In genomic region chr15:34331809-34332208, GRCh38 we compare ENCODE assay signal across 18 cellular contexts. TPM values are rescaled to one million over a fixed set of nuclear protein-coding genes. Genes with fewer than 3 reads are reported as not detected.
DNase-seq lines count a peak whose midpoint lies in the region; ATAC-seq, FAIRE-seq and TF ChIP-seq lines count a peak whose summit lies in the region.
"Had no signal": no experiment of that assay in that cellular context is flagged by ENCODE, and none has a peak within 500 bp of the region (broad histone marks: within the 10 kb centered on the region; RNA-seq: fewer than 3 reads in every experiment).

No MANE protein-coding gene starts in this region.

- no peaks in the 10 kb centered on the region for H3K27me3 Mint-ChIP-seq in CD8-positive, alpha-beta T cell (ENCODE audit: low read depth)
- H3K27me3 Mint-ChIP-seq in activated CD8-positive, alpha-beta T cell treated with anti-CD3 and anti-CD28 coated beads for 36 hours = no peaks in the 10 kb centered on the region
- H3K27me3 Mint-ChIP-seq in memory B cell = no peaks in the 10 kb centered on the region

- peaks cover 86% of the 10 kb centered on the region for H3K4me1 ChIP-seq in CD8-positive, alpha-beta T cell (ENCODE audit: insufficient read depth, low read length)
- H3K4me1 ChIP-seq: Caco-2 had no signal

- TF ChIP-seq POLR2A in GM12892 (IDR thresholded peaks at IDR 0.05; ENCODE audit: low read depth, low read length) = no peak

- H3K27ac ChIP-seq in CD8-positive, alpha-beta T cell (ENCODE audit: low read depth, low read length) = no peak overlapping the region
- H3K27ac ChIP-seq: esophagus squamous epithelium, thoracic aorta, VCaP had no signal

- TF ChIP-seq CTCF in CD8-positive, alpha-beta T cell (IDR thresholded peaks at IDR 0.05) = no peak
- no peak for TF ChIP-seq CTCF in activated CD8-positive, alpha-beta T cell treated with anti-CD3 and anti-CD28 coated beads for 36 hours (IDR thresholded peaks at IDR 0.05)

- H3K4me3 Mint-ChIP-seq in CD8-positive, alpha-beta T cell = peak overlapping the region; percentile 23
- peak overlapping the region; percentile 52 for H3K4me3 Mint-ChIP-seq in activated CD8-positive, alpha-beta T cell treated with anti-CD3 and anti-CD28 coated beads for 36 hours
- peak overlapping the region; percentile 6 for H3K4me3 Mint-ChIP-seq in memory B cell

- peak; percentile 33 for FAIRE-seq in GM12892 (lab: Jason Lieb, UNC)

- intact Hi-C loops in CD8-positive, alpha-beta T cell (cut with DNase I, micrococcal nuclease) = loop anchor here in 1 of 2 experiments (5.0 to 10.0 kb wide), 2 partner anchors 35 to 633 kb away; partner anchors contain the start of genes AQR and LPCAT4
- intact Hi-C loops in activated CD8-positive, alpha-beta T cell treated with anti-CD3 and anti-CD28 coated beads for 36 hours (cut with micrococcal nuclease) = loop anchor here (10.0 kb wide), 1 partner anchor 253 kb away; the partner anchor contains the start of gene GOLGA8B

- H3K36me3 ChIP-seq in CD8-positive, alpha-beta T cell (ENCODE audit: insufficient read depth, low read length) = no peaks in the 10 kb centered on the region
- H3K36me3 ChIP-seq: esophagus squamous epithelium, thoracic aorta had no signal

- peaks cover 2% of the 10 kb centered on the region for H3K36me3 Mint-ChIP-seq in CD8-positive, alpha-beta T cell
- H3K36me3 Mint-ChIP-seq in activated CD8-positive, alpha-beta T cell treated with anti-CD3 and anti-CD28 coated beads for 36 hours (ENCODE audit: low read depth) = peaks cover 11% of the 10 kb centered on the region
- H3K36me3 Mint-ChIP-seq in memory B cell = peaks cover 7% of the 10 kb centered on the region

- DNase-seq in CD8-positive, alpha-beta T cell = no peak
- DNase-seq in GM12892 (ENCODE audit: insufficient read length) (no peak), memory B cell (ENCODE audit: low spot score in 2 of 2) (no peak), C1 segment of cervical spinal cord (lab: John Stamatoyannopoulos, UW) (no peak)
- no peak for DNase-seq in activated CD8-positive, alpha-beta T cell treated with anti-CD3 and anti-CD28 coated beads for 36 hours
- DNase-seq: activated effector memory CD4-positive, alpha-beta T cell treated with Interleukin-2 at 50 U/mL for 16 hours; Caco-2; esophagus squamous epithelium; KG1; NCI-H1694 treated with DMSO at 0.1 percent for 48 hours; occipital lobe; SIG-M5 had no signal

- peak overlapping the region; percentile 80 for H3K27ac Mint-ChIP-seq in CD8-positive, alpha-beta T cell
- H3K27ac Mint-ChIP-seq in activated CD8-positive, alpha-beta T cell treated with anti-CD3 and anti-CD28 coated beads for 36 hours = peak overlapping the region; percentile 95
- H3K27ac Mint-ChIP-seq in memory B cell = peak overlapping the region; percentile 56

- no peaks in the 10 kb centered on the region for H3K9me3 ChIP-seq in CD8-positive, alpha-beta T cell (ENCODE audit: low read length)
- H3K9me3 ChIP-seq: Caco-2, esophagus squamous epithelium, thoracic aorta had no signal

- peaks cover 83% of the 10 kb centered on the region for H3K4me1 Mint-ChIP-seq in CD8-positive, alpha-beta T cell (ENCODE audit: low read depth)
- peaks cover 72% of the 10 kb centered on the region for H3K4me1 Mint-ChIP-seq in activated CD8-positive, alpha-beta T cell treated with anti-CD3 and anti-CD28 coated beads for 36 hours (ENCODE audit: low read depth)
- peaks cover 38% of the 10 kb centered on the region for H3K4me1 Mint-ChIP-seq in memory B cell

- no peaks in the 10 kb centered on the region for H3K9me3 Mint-ChIP-seq in CD8-positive, alpha-beta T cell
- H3K9me3 Mint-ChIP-seq in activated CD8-positive, alpha-beta T cell treated with anti-CD3 and anti-CD28 coated beads for 36 hours = no peaks in the 10 kb centered on the region
- H3K9me3 Mint-ChIP-seq in memory B cell = no peaks in the 10 kb centered on the region

- POLR2A ChIA-PET in CD8-positive, alpha-beta T cell (lab: Charles Lee) = no interaction called here
- POLR2A ChIA-PET in activated CD8-positive, alpha-beta T cell treated with anti-CD3 and anti-CD28 coated beads for 36 hours (lab: Charles Lee) = interaction anchor here (0.7 to 2.6 kb wide), 4 partner anchors 13 to 35 kb away, joined by 3 to 18 read pairs (median 4); partner anchors contain the start of gene LPCAT4

- H3K4me3 ChIP-seq in CD8-positive, alpha-beta T cell (ENCODE audit: low read depth, low read length) = no peak overlapping the region
- H3K4me3 ChIP-seq: esophagus squamous epithelium, thoracic aorta had no signal

- CTCF ChIA-PET in CD8-positive, alpha-beta T cell (lab: Charles Lee) = no interaction called here
- CTCF ChIA-PET in activated CD8-positive, alpha-beta T cell treated with anti-CD3 and anti-CD28 coated beads for 36 hours (lab: Charles Lee) = interaction anchor here (1.3 kb wide), 1 partner anchor 14 kb away, joined by 6 read pairs; no protein-coding TSS in a partner anchor

- H3K27me3 ChIP-seq in CD8-positive, alpha-beta T cell (ENCODE audit: insufficient read depth, low read length) = no peaks in the 10 kb centered on the region
- H3K27me3 ChIP-seq: esophagus squamous epithelium had no signal

- peak; percentile 64 for ATAC-seq in CD8-positive, alpha-beta T cell
- ATAC-seq in activated CD8-positive, alpha-beta T cell treated with anti-CD3 and anti-CD28 coated beads for 36 hours = peak; percentile 65
- ATAC-seq in memory B cell (ENCODE audit: low read depth) (no peak), HG02840 (IDR thresholded peaks at IDR 0.05; ENCODE audit: low FRiP score, unreplicated experiment) (no peak), GM21360 (IDR thresholded peaks at IDR 0.05; ENCODE audit: unreplicated experiment) (no peak)

RNA-seq across cellular contexts. Expression of gene SLC12A6, which starts 5.8 kb away (rescaled TPM):
- 10 to 100 TPM; 55.7 to 60.8 TPM for total RNA-seq in CD8-positive, alpha-beta T cell
- polyA plus RNA-seq in GM12892 (2012; ENCODE audit: missing spikeins) = 24.0 TPM
- 10 to 100 TPM; 22.2 to 24.8 TPM for total RNA-seq in activated CD8-positive, alpha-beta T cell treated with anti-CD3 and anti-CD28 coated beads for 36 hours

RNA-seq across cellular contexts. Expression of gene NOP10, which starts 11.1 kb away (rescaled TPM):
- 10 to 100 TPM; 36.6 to 40.1 TPM for total RNA-seq in CD8-positive, alpha-beta T cell
- 274 TPM for polyA plus RNA-seq in GM12892 (2012; ENCODE audit: missing spikeins)
- total RNA-seq in activated CD8-positive, alpha-beta T cell treated with anti-CD3 and anti-CD28 coated beads for 36 hours = 100 to 1,000 TPM; 225 to 226 TPM

RNA-seq across cellular contexts. Expression of gene NUTM1, which starts 11.3 kb away (rescaled TPM):
- total RNA-seq in CD8-positive, alpha-beta T cell = not detected
- not detected for polyA plus RNA-seq in GM12892 (2012; ENCODE audit: missing spikeins)
- not detected for total RNA-seq in activated CD8-positive, alpha-beta T cell treated with anti-CD3 and anti-CD28 coated beads for 36 hours
- total RNA-seq: Caco-2, chondrocyte, esophagus squamous epithelium, liver, occipital lobe, thoracic aorta had no signal
- polyA plus RNA-seq: liver had no signal

RNA-seq across cellular contexts. Expression of gene LPCAT4, which starts 35.2 kb away (rescaled TPM):
- 10 to 100 TPM; 30.9 to 36.3 TPM for total RNA-seq in CD8-positive, alpha-beta T cell
- polyA plus RNA-seq in GM12892 (2012; ENCODE audit: missing spikeins) = 33.3 TPM
- 10 to 100 TPM; 55.6 to 56.9 TPM for total RNA-seq in activated CD8-positive, alpha-beta T cell treated with anti-CD3 and anti-CD28 coated beads for 36 hours

Comparison
In these comparisons a context has a peak if more than half of its experiments do, and no peak if none do; other contexts are left out.
1. ATAC-seq: peak in CD8-positive, alpha-beta T cell (single experiment) and activated CD8-positive, alpha-beta T cell treated with anti-CD3 and anti-CD28 coated beads for 36 hours (single experiment); none in memory B cell (single experiment), HG02840 (single experiment) and GM21360 (single experiment).
2. RNA of gene NOP10, which starts 11.1 kb away (total RNA-seq): 225 to 226 TPM in activated CD8-positive, alpha-beta T cell treated with anti-CD3 and anti-CD28 coated beads for 36 hours; 36.6 to 40.1 TPM in CD8-positive, alpha-beta T cell; every median in the first group is over 4 times any median in the second.
3. Peak in every context shown above with its lines, with median percentiles within 50 percentile points of each other: H3K27ac Mint-ChIP-seq and H3K4me3 Mint-ChIP-seq.